1 cellular context compared by ENCODE assay signal in genomic region chr2:19611491-19612332, GRCh38.
A peak's percentile ranks its signal among the peaks of the same experiment; 100 is the strongest.
TF ChIP-seq lines count a peak whose summit lies in the region.

No MANE protein-coding gene starts in this region.

TF ChIP-seq in HepG2, 621 proteins besides CTCF, POLR2A, EP300 and RAD21 (continued from another document and continues in another):
- TF ChIP-seq DNMT3B (CRISPR knock-in tag; conservative IDR thresholded peaks at IDR 0.05) (no peak), NCOR1 (IDR thresholded peaks at IDR 0.05; ENCODE audit: borderline replicate concordance, low read length) (peak; percentile 50; the same call in 1 of the 2 replicates), ZNF792 (CRISPR knock-in tag; IDR thresholded peaks at IDR 0.05) (no peak), THAP7 (CRISPR knock-in tag; IDR thresholded peaks at IDR 0.05) (no peak), RARG (CRISPR knock-in tag; IDR thresholded peaks at IDR 0.05; ENCODE audit: low read depth) (no peak), SALL2 (CRISPR knock-in tag; IDR thresholded peaks at IDR 0.05) (no peak), EHMT2 (IDR thresholded peaks at IDR 0.05; ENCODE audit: borderline replicate concordance, low read depth, low read length) (peak; percentile 32; the same call in 1 of the 2 replicates), CCAR2 (optimal IDR thresholded peaks at IDR 0.05; ENCODE audit: low read depth, low read length) (no peak), FOSL2 (CRISPR knock-in tag; IDR thresholded peaks at IDR 0.05) (peak; percentile 91), SIX1 (CRISPR knock-in tag; IDR thresholded peaks at IDR 0.05; ENCODE audit: borderline replicate concordance) (no peak), ZBTB4 (CRISPR knock-in tag; IDR thresholded peaks at IDR 0.05; ENCODE audit: borderline replicate concordance) (no peak), ZNF781 (CRISPR knock-in tag; IDR thresholded peaks at IDR 0.05; ENCODE audit: borderline replicate concordance, not compliant biosample characterization) (no peak), KDM5B (CRISPR knock-in tag; IDR thresholded peaks at IDR 0.05; ENCODE audit: borderline replicate concordance) (no peak), ZBTB2 (CRISPR knock-in tag; IDR thresholded peaks at IDR 0.05; ENCODE audit: low read depth) (no peak), ZMYM3 (CRISPR knock-in tag; IDR thresholded peaks at IDR 0.05) (no peak), ZNF614 (CRISPR knock-in tag; IDR thresholded peaks at IDR 0.05; ENCODE audit: borderline replicate concordance) (no peak), SRSF1 (optimal IDR thresholded peaks at IDR 0.05; ENCODE audit: low read depth, low read length) (no peak), PHF5A (CRISPR knock-in tag; IDR thresholded peaks at IDR 0.05; ENCODE audit: low read depth, unreplicated experiment) (no peak), STAG1 (CRISPR knock-in tag; IDR thresholded peaks at IDR 0.05) (no peak), ZNF17 (CRISPR knock-in tag; IDR thresholded peaks at IDR 0.05) (no peak), ZNF383 (CRISPR knock-in tag; IDR thresholded peaks at IDR 0.05; ENCODE audit: borderline replicate concordance) (no peak), PHF8 (CRISPR knock-in tag; IDR thresholded peaks at IDR 0.05) (no peak), ZBTB34 (CRISPR knock-in tag; IDR thresholded peaks at IDR 0.05) (no peak), HNF4A (CRISPR knock-in tag; IDR thresholded peaks at IDR 0.05) (0 out of 2 replicates have a peak, but pooled peaks have one; percentile 35), MAFG (CRISPR knock-in tag; IDR thresholded peaks at IDR 0.05) (no peak), CEBPB (IDR thresholded peaks at IDR 0.05; ENCODE audit: borderline replicate concordance, low read depth, low read length) (no peak), ZNF367 (CRISPR knock-in tag; IDR thresholded peaks at IDR 0.05; ENCODE audit: borderline replicate concordance) (no peak), GABPA (IDR thresholded peaks at IDR 0.05; ENCODE audit: low read depth, low read length) (no peak), GABPA (CRISPR knock-in tag; IDR thresholded peaks at IDR 0.05; ENCODE audit: low read depth) (no peak), ZNF275 (CRISPR knock-in tag; IDR thresholded peaks at IDR 0.05; ENCODE audit: borderline replicate concordance) (no peak), NFIC (IDR thresholded peaks at IDR 0.05; ENCODE audit: low read length) (no peak), DR1 (CRISPR knock-in tag; IDR thresholded peaks at IDR 0.05) (no peak), HMG20B (CRISPR knock-in tag; conservative IDR thresholded peaks at IDR 0.05) (no peak), NR3C1 (CRISPR knock-in tag; IDR thresholded peaks at IDR 0.05) (no peak), JDP2 (CRISPR knock-in tag; IDR thresholded peaks at IDR 0.05; ENCODE audit: borderline replicate concordance) (no peak), EZH2 (conservative IDR thresholded peaks at IDR 0.05; ENCODE audit: low read depth, low read length) (no peak), ELK4 (CRISPR knock-in tag; IDR thresholded peaks at IDR 0.05; ENCODE audit: borderline replicate concordance) (no peak), PHF21A (CRISPR knock-in tag; IDR thresholded peaks at IDR 0.05) (no peak), ZNF839 (CRISPR knock-in tag; IDR thresholded peaks at IDR 0.05; ENCODE audit: borderline replicate concordance) (no peak), ZNF660 (CRISPR knock-in tag; IDR thresholded peaks at IDR 0.05; ENCODE audit: borderline replicate concordance, low read depth) (no peak), BCL3 (CRISPR knock-in tag; IDR thresholded peaks at IDR 0.05) (no peak), ZC3H13 (CRISPR knock-in tag; IDR thresholded peaks at IDR 0.05) (no peak), TFE3 (CRISPR knock-in tag; IDR thresholded peaks at IDR 0.05) (no peak), ZIK1 (CRISPR knock-in tag; IDR thresholded peaks at IDR 0.05; ENCODE audit: borderline replicate concordance, low read depth) (no peak), MLX (CRISPR knock-in tag; IDR thresholded peaks at IDR 0.05) (no peak), CC2D1A (CRISPR knock-in tag; IDR thresholded peaks at IDR 0.05) (no peak), ZNF607 (CRISPR knock-in tag; IDR thresholded peaks at IDR 0.05; ENCODE audit: borderline replicate concordance) (no peak), ZNF646 (CRISPR knock-in tag; IDR thresholded peaks at IDR 0.05) (no peak)
